11 cellular contexts compared by ENCODE assay signal in the genomic region with DNA sequence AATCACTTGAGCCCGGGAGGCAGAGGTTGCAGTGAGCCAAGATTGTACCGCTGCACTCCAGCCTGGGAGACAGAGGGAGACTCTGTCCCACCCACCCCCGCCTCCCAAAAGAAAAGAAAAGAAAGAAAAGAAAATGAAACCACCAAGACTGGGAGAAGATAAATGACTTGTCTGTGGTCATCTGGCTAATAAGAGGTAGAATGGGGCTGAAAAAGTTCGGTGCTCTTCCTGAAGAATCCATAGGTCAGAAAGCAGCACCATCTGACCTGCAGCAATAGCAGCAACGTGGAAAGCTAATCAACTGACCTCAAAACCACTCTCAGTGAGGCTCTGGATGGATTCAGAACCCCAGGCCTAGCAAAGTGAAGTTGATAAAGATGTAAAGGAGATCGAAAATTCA. TPM values are rescaled to one million over a fixed set of nuclear protein-coding genes. Genes with fewer than 3 reads are reported as not detected.
DNase-seq lines count a peak whose midpoint lies in the region; ATAC-seq and TF ChIP-seq lines count a peak whose summit lies in the region.
"Had no signal": no experiment of that assay in that cellular context is flagged by ENCODE, and none has a peak within 500 bp of the region (broad histone marks: within the 10 kb centered on the region; RNA-seq: fewer than 3 reads in every experiment).

No MANE protein-coding gene starts in this region.

- TF ChIP-seq EP300 in transverse colon (IDR thresholded peaks at IDR 0.05; ENCODE audit: low read depth): no peak

- H3K36me3 Mint-ChIP-seq in activated T-cell treated with anti-CD3 and anti-CD28 coated beads, Interleukin-2, amount 50 U/mL, for 24 hours (ENCODE audit: low read depth): peaks cover 78% of the 10 kb centered on the region

- H3K9me3 Mint-ChIP-seq in activated T-cell treated with anti-CD3 and anti-CD28 coated beads, Interleukin-2, amount 50 U/mL, for 24 hours: no peaks in the 10 kb centered on the region
- H3K9me3 Mint-ChIP-seq: stimulated activated naive CD8-positive, alpha-beta T cell treated with anti-CD3 and anti-CD28 coated beads, Interleukin-15, Interleukin-2, amounts not matched to agents 100 ng/mL and 50 ng/mL, for 24 hours had no signal

- peak overlapping the region; percentile 46 to 73 for H3K27ac ChIP-seq in breast epithelium
- H3K27ac ChIP-seq in muscle layer of duodenum (ENCODE audit: low read length): peak overlapping the region; percentile 90
- H3K27ac ChIP-seq in transverse colon: peak overlapping the region; percentile 66 to 84 (median 80)

- TF ChIP-seq POLR2A in breast epithelium (IDR thresholded peaks at IDR 0.05) (no peak), transverse colon (IDR thresholded peaks at IDR 0.05) (no peak)

- ATAC-seq in HG03432 (IDR thresholded peaks at IDR 0.05; ENCODE audit: unreplicated experiment): no peak

- no peak overlapping the region for H3K4me3 ChIP-seq in breast epithelium
- no peak overlapping the region for H3K4me3 ChIP-seq in muscle layer of duodenum (ENCODE audit: low read depth in 1 of 2, low read length in 2 of 2)
- H3K4me3 ChIP-seq in transverse colon: no peak overlapping the region

- H3K4me1 ChIP-seq in breast epithelium (peaks cover 12 to 14% of the 10 kb centered on the region in 2 donors), muscle layer of duodenum (ENCODE audit: control insufficient read depth in 1 of 2, insufficient read depth in 2 of 2, low read length in 2 of 2) (peaks cover 16 to 19% of the 10 kb centered on the region in 2 donors), transverse colon (peaks cover 13 to 35% (median 20%) of the 10 kb centered on the region in 4 donors)

- peaks cover 43% of the 10 kb centered on the region for H3K4me1 Mint-ChIP-seq in activated T-cell treated with anti-CD3 and anti-CD28 coated beads, Interleukin-2, amount 50 U/mL, for 24 hours (ENCODE audit: low read depth)

- intact Hi-C loops in breast epithelium (cut with DNase I; ENCODE audit: low total_unique reads): no loop called here
- intact Hi-C loops in transverse colon (cut with DNase I; ENCODE audit: low total_unique reads): no loop called here

- in situ Hi-C loops in transverse colon (cut with MboI; ENCODE audit: low pct_ligation_motif_present in 1 of 4, low pct_unique_long_range_greater_than_20kb in 1 of 4, low sequenced_read_pairs in 3 of 4): no loop called here

- no peaks in the 10 kb centered on the region for H3K27me3 Mint-ChIP-seq in activated T-cell treated with anti-CD3 and anti-CD28 coated beads, Interleukin-2, amount 50 U/mL, for 24 hours
- H3K27me3 Mint-ChIP-seq: stimulated activated naive CD8-positive, alpha-beta T cell treated with anti-CD3 and anti-CD28 coated beads, Interleukin-15, Interleukin-2, amounts not matched to agents 100 ng/mL and 50 ng/mL, for 24 hours had no signal

- DNase-seq in activated T-cell treated with anti-CD3 and anti-CD28 coated beads, Interleukin-2, amount 50 U/mL, for 24 hours: no peak
- DNase-seq in activated T-cell treated with anti-CD3 and anti-CD28 coated beads, Interleukin-2, amount 50 U/mL, for 48 hours: no peak
- DNase-seq in breast epithelium (ENCODE audit: low spot score in 2 of 2) (no peak), transverse colon (no peak), AG08396 (ENCODE audit: low spot score) (no peak)
- no peak for DNase-seq in stimulated activated CD4-positive, alpha-beta T cell treated with anti-CD3 and anti-CD28 coated beads, Interleukin-4, amount 100 ng/mL, for 1 hour
- DNase-seq: kidney; NK-92 treated with Interleukin-12 subunit alpha and Interleukin-12 subunit beta, amount 100 ng/mL, for 24 hours had no signal

- H3K36me3 ChIP-seq in breast epithelium (no peaks in the 10 kb centered on the region), muscle layer of duodenum (ENCODE audit: control insufficient read depth in 1 of 2, insufficient read depth in 2 of 2, low read length in 2 of 2) (peaks cover 15% of the 10 kb centered on the region in 2 donors), transverse colon (peaks cover 0 to 6% (median 0%) of the 10 kb centered on the region in 4 donors)

- H3K9me3 ChIP-seq in breast epithelium (no peaks in the 10 kb centered on the region), muscle layer of duodenum (ENCODE audit: control insufficient read depth in 1 of 2, low read length in 2 of 2) (no peaks in the 10 kb centered on the region), transverse colon (no peaks in the 10 kb centered on the region)

- H3K4me3 Mint-ChIP-seq in activated T-cell treated with anti-CD3 and anti-CD28 coated beads, Interleukin-2, amount 50 U/mL, for 24 hours: no peak overlapping the region
- H3K4me3 Mint-ChIP-seq: stimulated activated naive CD8-positive, alpha-beta T cell treated with anti-CD3 and anti-CD28 coated beads, Interleukin-15, Interleukin-2, amounts not matched to agents 100 ng/mL and 50 ng/mL, for 24 hours had no signal

- H3K27me3 ChIP-seq in breast epithelium (no peaks in the 10 kb centered on the region), muscle layer of duodenum (ENCODE audit: low read depth, low read length) (no peaks in the 10 kb centered on the region), transverse colon (no peaks in the 10 kb centered on the region)

- H3K27ac Mint-ChIP-seq in activated T-cell treated with anti-CD3 and anti-CD28 coated beads, Interleukin-2, amount 50 U/mL, for 24 hours: peak overlapping the region; percentile 48
- H3K27ac Mint-ChIP-seq: stimulated activated naive CD8-positive, alpha-beta T cell treated with anti-CD3 and anti-CD28 coated beads, Interleukin-15, Interleukin-2, amounts not matched to agents 100 ng/mL and 50 ng/mL, for 24 hours had no signal

- 66 to 89% methylated on average over 6 of the region's 6 CpGs for WGBS in transverse colon (ENCODE audit: low coverage in 1 of 2), 2 donors

- no peak for TF ChIP-seq CTCF in breast epithelium (IDR thresholded peaks at IDR 0.05)
- TF ChIP-seq CTCF in transverse colon (IDR thresholded peaks at IDR 0.05): no peak

RNA-seq across cellular contexts. Expression of a gene that starts 25.2 kb away (rescaled TPM):
- total RNA-seq in breast epithelium (10 to 100 TPM; 13.3 to 15.4 (median 13.8) TPM), transverse colon (10 to 100 TPM; 15.0 to 39.0 (median 18.9) TPM)

RNA-seq across cellular contexts. Expression of a gene that starts 47.7 kb away (rescaled TPM):
- total RNA-seq in breast epithelium: not detected
- total RNA-seq in transverse colon: 1 to 10 TPM in 3 of 4 donors, not detected in 1; 3.7 to 7.1 (median 4.4) TPM
